1 cellular context compared by ENCODE assay signal in genomic region chr17:77119668-77120301, GRCh38.
A peak's percentile ranks its signal among the peaks of the same experiment; 100 is the strongest.
TF ChIP-seq lines count a peak whose summit lies in the region.

No MANE protein-coding gene starts in this region.

TF ChIP-seq in HepG2, 621 proteins besides CTCF, POLR2A, EP300 and RAD21 (continued from another document and continues in another):
- TF ChIP-seq ARNT (IDR thresholded peaks at IDR 0.05), result no peak
- TF ChIP-seq ZNF777 (CRISPR knock-in tag; IDR thresholded peaks at IDR 0.05), result no peak
- no peak for TF ChIP-seq ZNF264 (CRISPR knock-in tag; IDR thresholded peaks at IDR 0.05)
- TF ChIP-seq PHF5A (CRISPR knock-in tag; IDR thresholded peaks at IDR 0.05; ENCODE audit: low read depth, unreplicated experiment), result no peak
- TF ChIP-seq GFI1 (CRISPR knock-in tag; IDR thresholded peaks at IDR 0.05; ENCODE audit: borderline replicate concordance), result peak; percentile 61; the same call in 1 of the 2 replicates
- no peak for TF ChIP-seq ZSCAN22 (CRISPR knock-in tag; IDR thresholded peaks at IDR 0.05)
- TF ChIP-seq ETV5 (CRISPR knock-in tag; IDR thresholded peaks at IDR 0.05; ENCODE audit: borderline replicate concordance), result peak; percentile 22; the same call in 1 of the 2 replicates
- TF ChIP-seq RCOR2 (CRISPR knock-in tag; IDR thresholded peaks at IDR 0.05), result peak; percentile 49; the same call in 1 of the 2 replicates
- TF ChIP-seq ZZZ3 (CRISPR knock-in tag; IDR thresholded peaks at IDR 0.05; ENCODE audit: borderline replicate concordance), result no peak
- TF ChIP-seq, protein P1, sequence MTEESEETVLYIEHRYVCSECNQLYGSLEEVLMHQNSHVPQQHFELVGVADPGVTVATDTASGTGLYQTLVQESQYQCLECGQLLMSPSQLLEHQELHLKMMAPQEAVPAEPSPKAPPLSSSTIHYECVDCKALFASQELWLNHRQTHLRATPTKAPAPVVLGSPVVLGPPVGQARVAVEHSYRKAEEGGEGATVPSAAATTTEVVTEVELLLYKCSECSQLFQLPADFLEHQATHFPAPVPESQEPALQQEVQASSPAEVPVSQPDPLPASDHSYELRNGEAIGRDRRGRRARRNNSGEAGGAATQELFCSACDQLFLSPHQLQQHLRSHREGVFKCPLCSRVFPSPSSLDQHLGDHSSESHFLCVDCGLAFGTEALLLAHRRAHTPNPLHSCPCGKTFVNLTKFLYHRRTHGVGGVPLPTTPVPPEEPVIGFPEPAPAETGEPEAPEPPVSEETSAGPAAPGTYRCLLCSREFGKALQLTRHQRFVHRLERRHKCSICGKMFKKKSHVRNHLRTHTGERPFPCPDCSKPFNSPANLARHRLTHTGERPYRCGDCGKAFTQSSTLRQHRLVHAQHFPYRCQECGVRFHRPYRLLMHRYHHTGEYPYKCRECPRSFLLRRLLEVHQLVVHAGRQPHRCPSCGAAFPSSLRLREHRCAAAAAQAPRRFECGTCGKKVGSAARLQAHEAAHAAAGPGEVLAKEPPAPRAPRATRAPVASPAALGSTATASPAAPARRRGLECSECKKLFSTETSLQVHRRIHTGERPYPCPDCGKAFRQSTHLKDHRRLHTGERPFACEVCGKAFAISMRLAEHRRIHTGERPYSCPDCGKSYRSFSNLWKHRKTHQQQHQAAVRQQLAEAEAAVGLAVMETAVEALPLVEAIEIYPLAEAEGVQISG (CRISPR knock-in tag; IDR thresholded peaks at IDR 0.05), result no peak
- peak; percentile 39; the same call in 1 of the 2 replicates for TF ChIP-seq ZNF614 (CRISPR knock-in tag; IDR thresholded peaks at IDR 0.05; ENCODE audit: borderline replicate concordance)
- TF ChIP-seq XBP1 (CRISPR knock-in tag; IDR thresholded peaks at IDR 0.05), result no peak
- TF ChIP-seq ZNF326 (CRISPR knock-in tag; IDR thresholded peaks at IDR 0.05; ENCODE audit: borderline replicate concordance), result no peak
- no peak for TF ChIP-seq ZNF569 (CRISPR knock-in tag; IDR thresholded peaks at IDR 0.05; ENCODE audit: borderline replicate concordance)
- no peak for TF ChIP-seq SCMH1 (CRISPR knock-in tag; IDR thresholded peaks at IDR 0.05; ENCODE audit: borderline replicate concordance)
- peak; percentile 25; the same call in 1 of the 2 replicates for TF ChIP-seq FOXA3 (CRISPR knock-in tag; IDR thresholded peaks at IDR 0.05)
- TF ChIP-seq, protein P2, sequence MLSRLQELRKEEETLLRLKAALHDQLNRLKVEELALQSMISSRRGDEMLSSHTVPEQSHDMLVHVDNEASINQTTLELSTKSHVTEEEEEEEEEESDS (CRISPR knock-in tag; IDR thresholded peaks at IDR 0.05; ENCODE audit: borderline replicate concordance), result no peak
- no peak for TF ChIP-seq ZNF577 (CRISPR knock-in tag; IDR thresholded peaks at IDR 0.05; ENCODE audit: borderline replicate concordance, low read depth)
- TF ChIP-seq TBX2 (CRISPR knock-in tag; IDR thresholded peaks at IDR 0.05; ENCODE audit: borderline replicate concordance), result peak; percentile 29; the same call in 1 of the 2 replicates
- no peak for TF ChIP-seq ZNF768 (CRISPR knock-in tag; IDR thresholded peaks at IDR 0.05)
- TF ChIP-seq HDAC6 (IDR thresholded peaks at IDR 0.05; ENCODE audit: low read depth, low read length), result no peak
- TF ChIP-seq NCOR1 (IDR thresholded peaks at IDR 0.05; ENCODE audit: borderline replicate concordance, low read length), result peak; percentile 21; the same call in 1 of the 2 replicates
- no peak for TF ChIP-seq SRSF9 (IDR thresholded peaks at IDR 0.05; ENCODE audit: borderline replicate concordance, insufficient read depth, low read depth, low read length, poor library complexity, severe bottlenecking)
- no peak for TF ChIP-seq SOX6 (IDR thresholded peaks at IDR 0.05)
- TF ChIP-seq SOX6 (CRISPR knock-in tag; IDR thresholded peaks at IDR 0.05), result peak; percentile 47
- TF ChIP-seq SKI (IDR thresholded peaks at IDR 0.05; ENCODE audit: partially characterized antibody), result no peak
- TF ChIP-seq MED13 (CRISPR knock-in tag; IDR thresholded peaks at IDR 0.05), result no peak
- no peak for TF ChIP-seq ZNF674 (CRISPR knock-in tag; IDR thresholded peaks at IDR 0.05; ENCODE audit: low read depth)
- no peak for TF ChIP-seq YEATS2 (CRISPR knock-in tag; IDR thresholded peaks at IDR 0.05; ENCODE audit: borderline replicate concordance)
- no peak for TF ChIP-seq EED (CRISPR knock-in tag; IDR thresholded peaks at IDR 0.05)
- TF ChIP-seq ZBTB21 (CRISPR knock-in tag; IDR thresholded peaks at IDR 0.05), result no peak
- no peak for TF ChIP-seq RELA (CRISPR knock-in tag; IDR thresholded peaks at IDR 0.05)
- no peak for TF ChIP-seq PREB (CRISPR knock-in tag; IDR thresholded peaks at IDR 0.05)
- TF ChIP-seq, protein P3, sequence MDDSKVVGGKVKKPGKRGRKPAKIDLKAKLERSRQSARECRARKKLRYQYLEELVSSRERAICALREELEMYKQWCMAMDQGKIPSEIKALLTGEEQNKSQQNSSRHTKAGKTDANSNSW (CRISPR knock-in tag; IDR thresholded peaks at IDR 0.05; ENCODE audit: borderline replicate concordance), result no peak
- TF ChIP-seq RXRB (CRISPR knock-in tag; IDR thresholded peaks at IDR 0.05; ENCODE audit: borderline replicate concordance), result peak; percentile 48; the same call in 1 of the 2 replicates
- TF ChIP-seq NPAS2 (CRISPR knock-in tag; IDR thresholded peaks at IDR 0.05; ENCODE audit: borderline replicate concordance), result no peak
- 0 out of 2 replicates have a peak, but pooled peaks have one; percentile 43 for TF ChIP-seq ZSCAN5A (CRISPR knock-in tag; IDR thresholded peaks at IDR 0.05; ENCODE audit: borderline replicate concordance)
- TF ChIP-seq, protein P4, sequence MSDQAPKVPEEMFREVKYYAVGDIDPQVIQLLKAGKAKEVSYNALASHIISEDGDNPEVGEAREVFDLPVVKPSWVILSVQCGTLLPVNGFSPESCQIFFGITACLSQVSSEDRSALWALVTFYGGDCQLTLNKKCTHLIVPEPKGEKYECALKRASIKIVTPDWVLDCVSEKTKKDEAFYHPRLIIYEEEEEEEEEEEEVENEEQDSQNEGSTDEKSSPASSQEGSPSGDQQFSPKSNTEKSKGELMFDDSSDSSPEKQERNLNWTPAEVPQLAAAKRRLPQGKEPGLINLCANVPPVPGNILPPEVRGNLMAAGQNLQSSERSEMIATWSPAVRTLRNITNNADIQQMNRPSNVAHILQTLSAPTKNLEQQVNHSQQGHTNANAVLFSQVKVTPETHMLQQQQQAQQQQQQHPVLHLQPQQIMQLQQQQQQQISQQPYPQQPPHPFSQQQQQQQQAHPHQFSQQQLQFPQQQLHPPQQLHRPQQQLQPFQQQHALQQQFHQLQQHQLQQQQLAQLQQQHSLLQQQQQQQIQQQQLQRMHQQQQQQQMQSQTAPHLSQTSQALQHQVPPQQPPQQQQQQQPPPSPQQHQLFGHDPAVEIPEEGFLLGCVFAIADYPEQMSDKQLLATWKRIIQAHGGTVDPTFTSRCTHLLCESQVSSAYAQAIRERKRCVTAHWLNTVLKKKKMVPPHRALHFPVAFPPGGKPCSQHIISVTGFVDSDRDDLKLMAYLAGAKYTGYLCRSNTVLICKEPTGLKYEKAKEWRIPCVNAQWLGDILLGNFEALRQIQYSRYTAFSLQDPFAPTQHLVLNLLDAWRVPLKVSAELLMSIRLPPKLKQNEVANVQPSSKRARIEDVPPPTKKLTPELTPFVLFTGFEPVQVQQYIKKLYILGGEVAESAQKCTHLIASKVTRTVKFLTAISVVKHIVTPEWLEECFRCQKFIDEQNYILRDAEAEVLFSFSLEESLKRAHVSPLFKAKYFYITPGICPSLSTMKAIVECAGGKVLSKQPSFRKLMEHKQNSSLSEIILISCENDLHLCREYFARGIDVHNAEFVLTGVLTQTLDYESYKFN (CRISPR knock-in tag; conservative IDR thresholded peaks at IDR 0.05), result peak; percentile 44; the same call in 1 of the 2 replicates
- no peak for TF ChIP-seq ZNF7 (CRISPR knock-in tag; IDR thresholded peaks at IDR 0.05)
- no peak for TF ChIP-seq ZNF234 (CRISPR knock-in tag; conservative IDR thresholded peaks at IDR 0.05)
- TF ChIP-seq ZNF547 (CRISPR knock-in tag; IDR thresholded peaks at IDR 0.05), result no peak
- TF ChIP-seq ZFP41 (CRISPR knock-in tag; IDR thresholded peaks at IDR 0.05; ENCODE audit: borderline replicate concordance), result no peak
- TF ChIP-seq ZNF512 (CRISPR knock-in tag; IDR thresholded peaks at IDR 0.05), result no peak
- TF ChIP-seq CEBPG (CRISPR knock-in tag; IDR thresholded peaks at IDR 0.05), result peak; percentile 56
- TF ChIP-seq HOXA5 (CRISPR knock-in tag; IDR thresholded peaks at IDR 0.05), result no peak
- peak; percentile 79; the same call in 1 of the 2 replicates for TF ChIP-seq NR2F6 (IDR thresholded peaks at IDR 0.05)
- TF ChIP-seq NR2F6 (CRISPR knock-in tag; IDR thresholded peaks at IDR 0.05), result peak; percentile 88
- TF ChIP-seq ZSCAN31 (CRISPR knock-in tag; IDR thresholded peaks at IDR 0.05; ENCODE audit: low read depth), result no peak
- TF ChIP-seq ZBTB37 (CRISPR knock-in tag; IDR thresholded peaks at IDR 0.05), result no peak; the same call in 1 of the 2 replicates
- TF ChIP-seq ZNF382 (CRISPR knock-in tag; IDR thresholded peaks at IDR 0.05; ENCODE audit: borderline replicate concordance), result no peak
- no peak for TF ChIP-seq POGZ (CRISPR knock-in tag; IDR thresholded peaks at IDR 0.05)
- TF ChIP-seq TARDBP (CRISPR knock-in tag; IDR thresholded peaks at IDR 0.05), result peak; percentile 49; the same call in 1 of the 2 replicates
- TF ChIP-seq NR1H2 (CRISPR knock-in tag; IDR thresholded peaks at IDR 0.05; ENCODE audit: borderline replicate concordance, low read depth), result no peak
- TF ChIP-seq, protein P5, sequence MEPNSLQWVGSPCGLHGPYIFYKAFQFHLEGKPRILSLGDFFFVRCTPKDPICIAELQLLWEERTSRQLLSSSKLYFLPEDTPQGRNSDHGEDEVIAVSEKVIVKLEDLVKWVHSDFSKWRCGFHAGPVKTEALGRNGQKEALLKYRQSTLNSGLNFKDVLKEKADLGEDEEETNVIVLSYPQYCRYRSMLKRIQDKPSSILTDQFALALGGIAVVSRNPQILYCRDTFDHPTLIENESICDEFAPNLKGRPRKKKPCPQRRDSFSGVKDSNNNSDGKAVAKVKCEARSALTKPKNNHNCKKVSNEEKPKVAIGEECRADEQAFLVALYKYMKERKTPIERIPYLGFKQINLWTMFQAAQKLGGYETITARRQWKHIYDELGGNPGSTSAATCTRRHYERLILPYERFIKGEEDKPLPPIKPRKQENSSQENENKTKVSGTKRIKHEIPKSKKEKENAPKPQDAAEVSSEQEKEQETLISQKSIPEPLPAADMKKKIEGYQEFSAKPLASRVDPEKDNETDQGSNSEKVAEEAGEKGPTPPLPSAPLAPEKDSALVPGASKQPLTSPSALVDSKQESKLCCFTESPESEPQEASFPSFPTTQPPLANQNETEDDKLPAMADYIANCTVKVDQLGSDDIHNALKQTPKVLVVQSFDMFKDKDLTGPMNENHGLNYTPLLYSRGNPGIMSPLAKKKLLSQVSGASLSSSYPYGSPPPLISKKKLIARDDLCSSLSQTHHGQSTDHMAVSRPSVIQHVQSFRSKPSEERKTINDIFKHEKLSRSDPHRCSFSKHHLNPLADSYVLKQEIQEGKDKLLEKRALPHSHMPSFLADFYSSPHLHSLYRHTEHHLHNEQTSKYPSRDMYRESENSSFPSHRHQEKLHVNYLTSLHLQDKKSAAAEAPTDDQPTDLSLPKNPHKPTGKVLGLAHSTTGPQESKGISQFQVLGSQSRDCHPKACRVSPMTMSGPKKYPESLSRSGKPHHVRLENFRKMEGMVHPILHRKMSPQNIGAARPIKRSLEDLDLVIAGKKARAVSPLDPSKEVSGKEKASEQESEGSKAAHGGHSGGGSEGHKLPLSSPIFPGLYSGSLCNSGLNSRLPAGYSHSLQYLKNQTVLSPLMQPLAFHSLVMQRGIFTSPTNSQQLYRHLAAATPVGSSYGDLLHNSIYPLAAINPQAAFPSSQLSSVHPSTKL (CRISPR knock-in tag; IDR thresholded peaks at IDR 0.05), result peak; percentile 70
- TF ChIP-seq TBX3 (IDR thresholded peaks at IDR 0.05; ENCODE audit: borderline replicate concordance), result no peak
- no peak for TF ChIP-seq SRSF4 (IDR thresholded peaks at IDR 0.05; ENCODE audit: low read depth, low read length, poor library complexity, severe bottlenecking)
